13 cellular contexts compared by ENCODE assay signal in genomic region chr5:34598177-34598794, GRCh38. TPM values are rescaled to one million over a fixed set of nuclear protein-coding genes. Genes with fewer than 3 reads are reported as not detected.
DNase-seq lines count a peak whose midpoint lies in the region; ATAC-seq, FAIRE-seq and TF ChIP-seq lines count a peak whose summit lies in the region.
"Had no signal": no experiment of that assay in that cellular context is flagged by ENCODE, and none has a peak within 500 bp of the region (broad histone marks: within the 10 kb centered on the region; RNA-seq: fewer than 3 reads in every experiment).

No MANE protein-coding gene starts in this region.

- no peaks in the 10 kb centered on the region for H3K9me1 ChIP-seq in keratinocyte (ENCODE audit: control insufficient read depth, extremely low read depth, insufficient read depth, low read length)

- H3K4me2 ChIP-seq in A549 (peak overlapping the region; percentile 86), keratinocyte (ENCODE audit: control insufficient read depth, extremely low read depth, insufficient read depth, low read depth, low read length) (peak overlapping the region; percentile 18)

- peak; percentile 85 for FAIRE-seq in A549 (lab: Jason Lieb, UNC)
- FAIRE-seq in keratinocyte (lab: Jason Lieb, UNC) = peak; percentile 70
- FAIRE-seq: endometrium had no signal

- TF ChIP-seq POLR2A in A549 (IDR thresholded peaks at IDR 0.05; ENCODE audit: low read length) = no peak

- in situ Hi-C loops in astrocyte of the spinal cord (cut with HindIII; ENCODE audit: low sequenced_read_pairs) = no loop called here

- peak overlapping the region; percentile 79 to 87 for H3K27ac ChIP-seq in A549
- peak overlapping the region; percentile 23 for H3K27ac ChIP-seq in keratinocyte (ENCODE audit: control insufficient read depth, insufficient read depth, low read length)
- H3K27ac ChIP-seq in CD4-positive, alpha-beta T cell (ENCODE audit: low read depth, low read length) = no peak overlapping the region
- H3K27ac ChIP-seq: suprapubic skin had no signal

- POLR2A ChIA-PET in A549 (lab: Yijun Ruan, JAX) = interaction anchor here (1.2 to 3.0 kb wide), 3 partner anchors 10 to 88 kb away, joined by 3 to 38 read pairs (median 7); no protein-coding TSS in a partner anchor
- POLR2A ChIA-PET in CD4-positive, alpha-beta T cell (lab: Charles Lee) = no interaction called here

- ATAC-seq in A549 (peak; percentile 84 to 87), HG02970 (IDR thresholded peaks at IDR 0.05; ENCODE audit: low FRiP score, unreplicated experiment) (no peak), GM19328 (IDR thresholded peaks at IDR 0.05; ENCODE audit: unreplicated experiment) (no peak)
- no peak for ATAC-seq in CD4-positive, alpha-beta T cell (ENCODE audit: poor library complexity)
- ATAC-seq: activated CD4-positive, CD25-positive, alpha-beta regulatory T cell treated with anti-CD3 and anti-CD28 coated beads, Interleukin-2, amount 50 U/mL, for 24 hours had no signal

- H3K4me1 ChIP-seq in A549 (peaks cover 38% of the 10 kb centered on the region), keratinocyte (ENCODE audit: control insufficient read depth, extremely low read depth, insufficient read depth, low read length) (peaks cover 26% of the 10 kb centered on the region)

- peak in 1 of 2 experiments; percentile 16; a peak in 2 of 5 replicates for TF ChIP-seq RAD21 in A549 (conservative IDR thresholded peaks at IDR 0.05 in 1 of 2, IDR thresholded peaks at IDR 0.05 in 1 of 2)

- peak; percentile 64 to 82; a peak in 3 of 5 replicates for TF ChIP-seq EP300 in A549 (IDR thresholded peaks at IDR 0.05)

- H3K36me3 ChIP-seq in keratinocyte (ENCODE audit: control insufficient read depth in 2 of 2, extremely low read depth in 1 of 2, insufficient read depth in 2 of 2, low read length in 2 of 2) = no peaks in the 10 kb centered on the region
- H3K36me3 ChIP-seq: suprapubic skin had no signal

- peak overlapping the region; percentile 82 for H3K27ac Mint-ChIP-seq in HFFc6
- no peak overlapping the region for H3K27ac Mint-ChIP-seq in CD4-positive, alpha-beta T cell

- CTCF ChIA-PET in A549 (lab: Yijun Ruan, JAX) = interaction anchor here (1.0 to 3.2 kb wide), 4 partner anchors 9 to 300 kb away, joined by 3 to 10 read pairs (median 4); no protein-coding TSS in a partner anchor
- CTCF ChIA-PET in CD4-positive, alpha-beta T cell (lab: Charles Lee) = no interaction called here

- H3K79me2 ChIP-seq in keratinocyte (ENCODE audit: control insufficient read depth, insufficient read depth, low read length) = no peaks in the 10 kb centered on the region

- 4% methylated on average over 5 of the region's 5 CpGs for WGBS in A549 (ENCODE audit: missing lambda C conversion rate)

- no peaks in the 10 kb centered on the region for H4K20me1 ChIP-seq in keratinocyte (ENCODE audit: control insufficient read depth, extremely low read depth, insufficient read depth, low read length)

- intact Hi-C loops in CD4-positive, alpha-beta T cell (cut with DNase I, micrococcal nuclease) = no loop called here

- H3K9me3 Mint-ChIP-seq in HFFc6 = no peaks in the 10 kb centered on the region
- H3K9me3 Mint-ChIP-seq in CD4-positive, alpha-beta T cell = no peaks in the 10 kb centered on the region

- TF ChIP-seq CTCF in A549 (IDR thresholded peaks at IDR 0.05) (no peak), HFFc6 (IDR thresholded peaks at IDR 0.05) (no peak), astrocyte of the spinal cord (IDR thresholded peaks at IDR 0.05; ENCODE audit: low read depth, low read length) (no peak), keratinocyte (optimal IDR thresholded peaks at IDR 0.05 in 1 of 3, IDR thresholded peaks at IDR 0.05 in 1 of 3, conservative IDR thresholded peaks at IDR 0.05 in 1 of 3; ENCODE audit: extremely low read depth in 1 of 3, insufficient read depth in 2 of 3, low read length in 3 of 3) (no peak)
- TF ChIP-seq CTCF in CD4-positive, alpha-beta T cell (IDR thresholded peaks at IDR 0.05) = no peak

- H2AFZ ChIP-seq in keratinocyte (ENCODE audit: control insufficient read depth, low read length) = no peak overlapping the region

- peaks cover 5% of the 10 kb centered on the region; the same call in 1 of the 2 replicates for H3K36me3 Mint-ChIP-seq in HFFc6 (ENCODE audit: low read depth)
- no peaks in the 10 kb centered on the region for H3K36me3 Mint-ChIP-seq in CD4-positive, alpha-beta T cell (ENCODE audit: low read depth)

- H3K9ac ChIP-seq in keratinocyte (ENCODE audit: control insufficient read depth, extremely low read depth, insufficient read depth, low read length) = no peak overlapping the region

- H3K4me3 Mint-ChIP-seq in HFFc6 = peak overlapping the region; percentile 60
- H3K4me3 Mint-ChIP-seq in CD4-positive, alpha-beta T cell = no peak overlapping the region

- DNase-seq in A549 (ENCODE audit: low read depth in 1 of 2, low spot score in 1 of 2) (peak; percentile 78 to 85), HFFc6 (peak; percentile 92), astrocyte of the spinal cord (ENCODE audit: low read depth, low spot score) (peak; percentile 92), keratinocyte (ENCODE audit: low read depth, low spot score) (no peak), COLO668 (lab: John Stamatoyannopoulos, UW; ENCODE audit: unreplicated experiment) (no peak)
- DNase-seq in CD4-positive, alpha-beta T cell = no peak
- DNase-seq: DMS79, posterior cingulate gyrus had no signal

- dilution Hi-C loops in keratinocyte (cut with MboI; ENCODE audit: extremely low pct_ligation_motif_present, low sequenced_read_pairs) = no loop called here

- H3K27me3 Mint-ChIP-seq in HFFc6 (ENCODE audit: insufficient read depth) = no peaks in the 10 kb centered on the region; the same call in none of the 2 replicates
- no peaks in the 10 kb centered on the region for H3K27me3 Mint-ChIP-seq in CD4-positive, alpha-beta T cell

- peaks cover 47% of the 10 kb centered on the region for H3K4me1 Mint-ChIP-seq in HFFc6 (ENCODE audit: low read depth)
- H3K4me1 Mint-ChIP-seq in CD4-positive, alpha-beta T cell (ENCODE audit: low read depth) = no peaks in the 10 kb centered on the region

- H3K27me3 ChIP-seq in keratinocyte (ENCODE audit: control insufficient read depth, extremely low read depth, insufficient read depth, low read length) = no peaks in the 10 kb centered on the region
- no peaks in the 10 kb centered on the region for H3K27me3 ChIP-seq in CD4-positive, alpha-beta T cell (ENCODE audit: control insufficient read depth, insufficient read depth, low read length)
- H3K27me3 ChIP-seq: suprapubic skin had no signal

- no peak overlapping the region for H3K4me3 ChIP-seq in A549
- no peak overlapping the region for H3K4me3 ChIP-seq in astrocyte of the spinal cord (ENCODE audit: low read depth, low read length)
- no peak overlapping the region for H3K4me3 ChIP-seq in keratinocyte (ENCODE audit: control insufficient read depth in 2 of 3, extremely low read depth in 1 of 3, insufficient read depth in 2 of 3, low read depth in 1 of 3, low read length in 3 of 3)
- H3K4me3 ChIP-seq: suprapubic skin had no signal

- H3K9me3 ChIP-seq in A549 = no peaks in the 10 kb centered on the region
- no peaks in the 10 kb centered on the region for H3K9me3 ChIP-seq in keratinocyte (ENCODE audit: control insufficient read depth, low read depth, low read length)
- H3K9me3 ChIP-seq in CD4-positive, alpha-beta T cell (ENCODE audit: control insufficient read depth, low read length) = no peaks in the 10 kb centered on the region
- H3K9me3 ChIP-seq: suprapubic skin had no signal

TF ChIP-seq in A549, 52 proteins besides CTCF, POLR2A, EP300 and RAD21 (continues in another document):
- TF ChIP-seq CEBPB (IDR thresholded peaks at IDR 0.05) (peak; percentile 49 to 92), MYC (IDR thresholded peaks at IDR 0.05; ENCODE audit: borderline replicate concordance, low read length) (no peak), SMC3 (IDR thresholded peaks at IDR 0.05) (peak; percentile 42), TP53 (CRISPR knock-in tag; IDR thresholded peaks at IDR 0.05) (no peak), ZSCAN20 (CRISPR knock-in tag; IDR thresholded peaks at IDR 0.05) (no peak), FOSB (CRISPR knock-in tag; IDR thresholded peaks at IDR 0.05) (no peak), USF2 (IDR thresholded peaks at IDR 0.05) (peak; percentile 56; the same call in 1 of the 2 replicates)

RNA-seq across cellular contexts. Expression of gene RAI14, which starts 57.8 kb away (rescaled TPM):
- 97.7 and 113 TPM in 2 replicates for polyA plus RNA-seq in A549 (2011; rRNA removed)
- 65.8 and 66.3 TPM in 2 replicates for polyA plus RNA-seq in A549 (2012; cell fraction: cytosol; rRNA removed)
- 39.6 and 43.3 TPM in 2 replicates for polyA plus RNA-seq in A549 (2012; cell fraction: nucleus; rRNA removed)
- 71.9 to 76.7 TPM (median 75.3 TPM) in 3 replicates for polyA plus RNA-seq in A549 (2017; fragmentation: RNase III; extraction: RNeasy Plus Mini Kit Qiagen cat#74134 plus additional on column Dnase treatment)
- 168 and 240 TPM in 2 replicates for polyA minus RNA-seq in A549 (2011; rRNA and poly(A)+ RNA removed)
- total RNA-seq in HFFc6 (2021; fragmentation: NEBNext Ultra II Directional; extraction: Animal tissue kit (Norgen Biotek cat#: 25700)) = 100 to 1,000 TPM; 256 to 360 (median 323) TPM
- polyA plus RNA-seq in keratinocyte = 31.4 to 37.6 TPM (median 31.9 TPM) in 3 replicates
- 33.9 TPM for polyA plus RNA-seq in keratinocyte (2011; ENCODE audit: low read depth)
- 29.6 and 33.6 TPM in 2 replicates for polyA plus RNA-seq in keratinocyte (2011; cell fraction: cytosol; rRNA removed)
- 35.5 and 37.1 TPM in 2 replicates for polyA plus RNA-seq in keratinocyte (2011; cell fraction: nucleus; rRNA removed)
- polyA plus RNA-seq in keratinocyte (2012; ENCODE audit: low replicate concordance) = 10.5 and 39.8 TPM in 2 replicates
- polyA minus RNA-seq in keratinocyte = 80.6 to 150 TPM (median 93.5 TPM) in 3 replicates
- 38.8 TPM for polyA minus RNA-seq in keratinocyte (2011; cell fraction: cytosol; rRNA and poly(A)+ RNA removed)
- polyA minus RNA-seq in keratinocyte (2011; cell fraction: nucleus; rRNA and poly(A)+ RNA removed) = 16.4 and 37.4 TPM in 2 replicates
- under 1 TPM; 0.20 to 0.60 TPM for total RNA-seq in CD4-positive, alpha-beta T cell

Comparison
In these comparisons a context has a peak if more than half of its experiments do, and no peak if none do; other contexts are left out.
1. ATAC-seq: peak in A549 (2 of 2); none in HG02970 (single experiment), GM19328 (single experiment) and CD4-positive, alpha-beta T cell (single experiment).
2. DNase-seq: peak in A549 (2 of 2), HFFc6 (single experiment) and astrocyte of the spinal cord (single experiment); none in keratinocyte (single experiment), COLO668 (single experiment) and CD4-positive, alpha-beta T cell (0 of 10).
3. RNA of gene RAI14, which starts 57.8 kb away (total RNA-seq): 256 to 360 TPM in HFFc6; 0.20 to 0.60 TPM in CD4-positive, alpha-beta T cell; every median in the first group is over 100 times any median in the second.